ENCODE assay signal across 20 cellular contexts in the genomic region with DNA sequence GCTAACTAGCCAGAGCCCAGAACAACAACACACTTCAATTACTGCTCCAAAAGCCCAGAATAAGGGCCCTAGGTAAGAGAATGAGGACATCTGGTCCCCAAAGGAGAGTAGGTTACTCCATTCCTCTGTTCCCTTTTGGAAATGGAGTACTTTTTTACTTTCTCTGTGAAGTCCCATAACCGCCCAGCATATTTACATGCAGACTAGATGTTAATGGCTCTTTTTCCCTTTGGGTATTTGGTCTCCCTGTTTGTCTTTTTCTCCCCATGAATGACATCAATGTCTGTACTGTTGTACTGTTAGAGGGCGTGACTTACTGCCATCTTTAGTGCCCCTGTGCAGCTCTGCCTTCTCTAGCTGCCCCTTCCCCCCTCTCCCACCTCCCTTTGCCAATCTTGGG. TPM values are rescaled to one million over a fixed set of nuclear protein-coding genes. Genes with fewer than 3 reads are reported as not detected.
DNase-seq lines count a peak whose midpoint lies in the region; TF ChIP-seq lines count a peak whose summit lies in the region.
"Had no signal": no experiment of that assay in that cellular context is flagged by ENCODE, and none has a peak within 500 bp of the region (broad histone marks: within the 10 kb centered on the region; RNA-seq: fewer than 3 reads in every experiment).

No MANE protein-coding gene starts in this region.

- H3K9ac ChIP-seq in BLaER1 treated with 17β-estradiol and CSF1 and Interleukin-3, amounts not matched to agents 10 nM and 100 nM = peak overlapping the region in 8 of 11 experiments; percentile 40 to 72 (median 62); a peak in 14 of 22 replicates
- H3K9ac ChIP-seq in colonic mucosa (ENCODE audit: low read depth in 2 of 2, low read length in 2 of 2) = no peak overlapping the region

- H3K79me2 ChIP-seq in OCI-LY7 (ENCODE audit: insufficient read depth, low read depth, low read length) (no peaks in the 10 kb centered on the region), osteoblast (ENCODE audit: insufficient read depth, low read length) (no peaks in the 10 kb centered on the region)

- H3K9me2 ChIP-seq in OCI-LY7 (ENCODE audit: insufficient read depth, low read length) = no peaks in the 10 kb centered on the region

- no peaks in the 10 kb centered on the region for H3K27me3 ChIP-seq in BLaER1 treated with 17β-estradiol and CSF1 and Interleukin-3, amounts not matched to agents 10 nM and 100 nM
- H3K27me3 ChIP-seq in osteoblast (ENCODE audit: insufficient read depth, low read length) (peaks cover 17% of the 10 kb centered on the region), colonic mucosa (no peaks in the 10 kb centered on the region)

- H3K4me3 Mint-ChIP-seq in endothelial cell (ENCODE audit: unreplicated experiment) = no peak overlapping the region
- H3K4me3 Mint-ChIP-seq: activated CD4-positive, alpha-beta T cell treated with anti-CD3 and anti-CD28 coated beads, Interleukin-2, amount 10 ng/mL, durations not matched to agents 24 days and 14 days; CD8-positive, alpha-beta T cell; naive B cell had no signal

- peak overlapping the region; percentile 66 to 96 (median 85) for H3K4me2 ChIP-seq in BLaER1 treated with 17β-estradiol and CSF1 and Interleukin-3, amounts not matched to agents 10 nM and 100 nM
- H3K4me2 ChIP-seq in OCI-LY7 (ENCODE audit: low read length) (peak overlapping the region; percentile 91), osteoblast (ENCODE audit: insufficient read depth, low read length) (no peak overlapping the region)

- peak overlapping the region; percentile 26 for H3K27ac Mint-ChIP-seq in endothelial cell (ENCODE audit: unreplicated experiment)
- H3K27ac Mint-ChIP-seq: CD8-positive, alpha-beta T cell had no signal

- peak overlapping the region in 10 of 11 experiments; percentile 19 to 83 (median 78); a peak in 17 of 22 replicates for H3K27ac ChIP-seq in BLaER1 treated with 17β-estradiol and CSF1 and Interleukin-3, amounts not matched to agents 10 nM and 100 nM
- H3K27ac ChIP-seq in OCI-LY7 (ENCODE audit: low read depth, low read length, poor library complexity, severe bottlenecking) (peak overlapping the region; percentile 97), osteoblast (ENCODE audit: low read depth, low read length) (no peak overlapping the region), colonic mucosa (no peak overlapping the region)

- peaks cover 56 to 73% (median 67%) of the 10 kb centered on the region in 10 experiments for H3K4me1 ChIP-seq in BLaER1 treated with 17β-estradiol and CSF1 and Interleukin-3, amounts not matched to agents 10 nM and 100 nM
- H3K4me1 ChIP-seq in OCI-LY7 (ENCODE audit: insufficient read depth, low read length, poor library complexity, severe bottlenecking) (peaks cover 72% of the 10 kb centered on the region), osteoblast (ENCODE audit: insufficient read depth, low read length) (no peaks in the 10 kb centered on the region), colonic mucosa (no peaks in the 10 kb centered on the region)

- TSS peak; percentile 93 for BruUV-seq in OCI-LY7 (replicated peaks; lab: Mats Ljungman, UMichigan)

- intact Hi-C loops in OCI-LY7 (cut with micrococcal nuclease; ENCODE audit: unreplicated experiment) (loop anchor here (1.0 to 2.0 kb wide), 2 partner anchors 27 to 90 kb away; a partner anchor contains a TSS), colonic mucosa (cut with DNase I) (no loop called here)

- H3K36me3 Mint-ChIP-seq in endothelial cell (ENCODE audit: low read depth, unreplicated experiment) = peaks cover 21% of the 10 kb centered on the region

- TF ChIP-seq CTCF in OCI-LY7 (conservative IDR thresholded peaks at IDR 0.05; ENCODE audit: low read length) (no peak), endothelial cell (IDR thresholded peaks at IDR 0.05; ENCODE audit: unreplicated experiment) (no peak), osteoblast (IDR thresholded peaks at IDR 0.05; ENCODE audit: extremely low read depth, low read depth, low read length) (no peak), colonic mucosa (IDR thresholded peaks at IDR 0.05) (no peak)

- DNase-seq in OCI-LY7 (ENCODE audit: low spot score) (no peak), endothelial cell (ENCODE audit: low spot score) (no peak), osteoblast (ENCODE audit: insufficient read length, low spot score, missing footprints) (peak; percentile 17), OCI-M2 (lab: John Stamatoyannopoulos, UW; ENCODE audit: unreplicated experiment) (no peak), D341Med (ENCODE audit: low spot score) (no peak), colonic mucosa (no peak), NCI-H345 (lab: John Stamatoyannopoulos, UW) (no peak)
- DNase-seq: activated CD4-positive, alpha-beta T cell treated with anti-CD3 and anti-CD28 coated beads, Interleukin-2, amount 10 ng/mL, durations not matched to agents 24 days and 14 days; CD8-positive, alpha-beta T cell; effector CD8-positive, alpha-beta T cell; MV-4-11; naive B cell; NCI-H187; NCI-H226; NK-92 treated with Interleukin-12 subunit alpha and Interleukin-12 subunit beta, amount 100 ng/mL, for 24 hours; small intestine; stimulated activated CD4-positive, alpha-beta T cell treated with anti-CD3 and anti-CD28 coated beads, Interleukin-4, amount 100 ng/mL, for 4 hours had no signal

- no peaks in the 10 kb centered on the region for H3K9me3 Mint-ChIP-seq in endothelial cell (ENCODE audit: unreplicated experiment)
- H3K9me3 Mint-ChIP-seq: activated CD4-positive, alpha-beta T cell treated with anti-CD3 and anti-CD28 coated beads, Interleukin-2, amount 10 ng/mL, durations not matched to agents 24 days and 14 days; CD8-positive, alpha-beta T cell; naive B cell had no signal

- H2AFZ ChIP-seq in OCI-LY7 (ENCODE audit: low read length) (peak overlapping the region; percentile 27; the same call in 1 of the 2 replicates), osteoblast (ENCODE audit: low read length) (no peak overlapping the region)

- peaks cover 46% of the 10 kb centered on the region for H3K4me1 Mint-ChIP-seq in endothelial cell (ENCODE audit: unreplicated experiment)

- 0 out of 20 replicates have a peak overlapping the region, but pooled peaks of 1 of the 10 experiments have one; percentile 27 for H3K4me3 ChIP-seq in BLaER1 treated with 17β-estradiol and CSF1 and Interleukin-3, amounts not matched to agents 10 nM and 100 nM
- H3K4me3 ChIP-seq in OCI-LY7 (ENCODE audit: low read depth, low read length, poor library complexity, severe bottlenecking) = peak overlapping the region; percentile 48
- no peak overlapping the region for H3K4me3 ChIP-seq in osteoblast (ENCODE audit: insufficient read depth, low read length)
- H3K4me3 ChIP-seq in colonic mucosa = no peak overlapping the region

- POLR2A ChIA-PET in OCI-LY7 (lab: Charles Lee) = interaction anchor here (0.5 to 4.1 kb wide), 8 partner anchors 9 to 444 kb away, joined by 3 to 38 read pairs (median 4); a partner anchor contains a TSS

- H3K36me3 ChIP-seq in BLaER1 treated with 17β-estradiol and CSF1 and Interleukin-3, amounts not matched to agents 10 nM and 100 nM = peaks cover 20 to 44% (median 37%) of the 10 kb centered on the region in 11 experiments
- H3K36me3 ChIP-seq in OCI-LY7 (ENCODE audit: insufficient read depth, low read length) (peaks cover 29% of the 10 kb centered on the region), osteoblast (ENCODE audit: insufficient read depth, low read length) (peaks cover 13% of the 10 kb centered on the region), colonic mucosa (no peaks in the 10 kb centered on the region)

- H3K9me3 ChIP-seq in BLaER1 treated with 17β-estradiol and CSF1 and Interleukin-3, amounts not matched to agents 10 nM and 100 nM (replicated peaks in 1 of 11) = no peaks in the 10 kb centered on the region
- H3K9me3 ChIP-seq in OCI-LY7 (ENCODE audit: low read length) (no peaks in the 10 kb centered on the region), osteoblast (ENCODE audit: low read depth, low read length) (no peaks in the 10 kb centered on the region), colonic mucosa (no peaks in the 10 kb centered on the region)

- H3K27me3 Mint-ChIP-seq in endothelial cell (ENCODE audit: unreplicated experiment) = peaks cover 13% of the 10 kb centered on the region

- no peaks in the 10 kb centered on the region for H4K20me1 ChIP-seq in BLaER1 treated with 17β-estradiol and CSF1 and Interleukin-3, amounts not matched to agents 10 nM and 100 nM
- H4K20me1 ChIP-seq in OCI-LY7 (ENCODE audit: insufficient read depth, low read length) (no peaks in the 10 kb centered on the region), osteoblast (ENCODE audit: insufficient read depth, low read length) (no peaks in the 10 kb centered on the region)

- CTCF ChIA-PET in OCI-LY7 (lab: Charles Lee; ENCODE audit: unreplicated experiment) = interaction anchor here (0.6 to 3.2 kb wide), 3 partner anchors 9 to 65 kb away, joined by 3 to 17 read pairs (median 8); no protein-coding TSS in a partner anchor

RNA-seq across cellular contexts. Expression of a gene that starts 19.0 kb away (rescaled TPM):
- 0.21 and 0.32 TPM in 2 replicates for total RNA-seq in OCI-LY7 (2014; rRNA removed; shearing (Covaris generic))
- total RNA-seq in OCI-LY7 (2022) (0.06 and 1.1 TPM in 2 replicates), endothelial cell (ENCODE audit: unreplicated experiment) (0.97 TPM), osteoblast (not detected in 2 replicates), colonic mucosa (under 1 TPM; 0.03 to 0.12 TPM)
- total RNA-seq: activated CD4-positive, alpha-beta T cell treated with anti-CD3 and anti-CD28 coated beads, Interleukin-2, amount 10 ng/mL, durations not matched to agents 24 days and 14 days; lung microvascular endothelial cell; RPMI7951 had no signal

RNA-seq across cellular contexts. Expression of a gene that starts 26.9 kb away (rescaled TPM):
- 27.0 and 36.1 TPM in 2 replicates for total RNA-seq in OCI-LY7 (2014; rRNA removed; shearing (Covaris generic))
- total RNA-seq in OCI-LY7 (2022) (39.1 and 44.9 TPM in 2 replicates), endothelial cell (ENCODE audit: unreplicated experiment) (13.8 TPM), osteoblast (16.3 and 17.1 TPM in 2 replicates), colonic mucosa (10 to 100 TPM; 11.4 to 15.3 TPM)

RNA-seq across cellular contexts. Expression of a gene that starts 27.8 kb away (rescaled TPM):
- total RNA-seq in OCI-LY7 (2014; rRNA removed; shearing (Covaris generic)) = 29.5 and 29.6 TPM in 2 replicates
- 41.5 and 45.1 TPM in 2 replicates for total RNA-seq in OCI-LY7 (2022)
- 57.7 TPM for total RNA-seq in endothelial cell (ENCODE audit: unreplicated experiment)
- total RNA-seq in osteoblast = 40.4 and 40.9 TPM in 2 replicates
- 10 to 100 TPM; 34.1 to 42.4 TPM for total RNA-seq in colonic mucosa

Comparison
In these comparisons a context has a peak if more than half of its experiments do, and no peak if none do; other contexts are left out.
1. H3K27ac ChIP-seq: peak in BLaER1 treated with 17β-estradiol and CSF1 and Interleukin-3, amounts not matched to agents 10 nM and 100 nM (10 of 11) and OCI-LY7 (single experiment); none in osteoblast (single experiment) and colonic mucosa (single experiment).
2. H3K9ac ChIP-seq: peak in BLaER1 treated with 17β-estradiol and CSF1 and Interleukin-3, amounts not matched to agents 10 nM and 100 nM (8 of 11); none in colonic mucosa (0 of 2).